9 cellular contexts compared by ENCODE assay signal in genomic region chr4:76738081-76738931, GRCh38.
A peak's percentile ranks its signal among the peaks of the same experiment; 100 is the strongest.
DNase-seq lines count a peak whose midpoint lies in the region; ATAC-seq and TF ChIP-seq lines count a peak whose summit lies in the region.
"Had no signal": no experiment of that assay in that cellular context is flagged by ENCODE, and none has a peak within 500 bp of the region (broad histone marks: within the 10 kb centered on the region; RNA-seq: fewer than 3 reads in every experiment).

No MANE protein-coding gene starts in this region.

- no peak overlapping the region for H3K9ac ChIP-seq in neural progenitor cell
- H3K9ac ChIP-seq: KMS-11 had no signal

- H3K4me2 ChIP-seq in neural progenitor cell, result no peak overlapping the region
- H3K4me2 ChIP-seq: KMS-11 had no signal

- H3K27me3 ChIP-seq in Caco-2 (replicated peaks; ENCODE audit: control insufficient read depth, insufficient read depth, low read length), result no peaks in the 10 kb centered on the region
- H3K27me3 ChIP-seq in neural progenitor cell, result no peaks in the 10 kb centered on the region

- H3K36me3 ChIP-seq in Caco-2 (ENCODE audit: control insufficient read depth, insufficient read depth, low read length) (peaks cover 3% of the 10 kb centered on the region), neural progenitor cell (no peaks in the 10 kb centered on the region)

- no peak overlapping the region for H2AFZ ChIP-seq in neural progenitor cell (replicated peaks)

- peak overlapping the region; percentile 15 for H3K27ac Mint-ChIP-seq in Caco-2 (ENCODE audit: unreplicated experiment)
- peak overlapping the region; percentile 3 for H3K27ac Mint-ChIP-seq in neural progenitor cell

- no TSS peak for BruUV-seq in Caco-2 (replicated peaks; lab: Mats Ljungman, UMichigan)

- H3K9me3 ChIP-seq in Caco-2 (no peaks in the 10 kb centered on the region), neural progenitor cell (ENCODE audit: low read depth) (no peaks in the 10 kb centered on the region)

- H3K4me1 Mint-ChIP-seq in Caco-2 (ENCODE audit: low read depth, unreplicated experiment) (no peaks in the 10 kb centered on the region), neural progenitor cell (peaks cover 33% of the 10 kb centered on the region)

- H3K4me3 Mint-ChIP-seq in Caco-2 (ENCODE audit: unreplicated experiment) (no peak overlapping the region), neural progenitor cell (no peak overlapping the region)

- H3F3A ChIP-seq in neural progenitor cell (ENCODE audit: low read depth), result no peaks in the 10 kb centered on the region

- no peak for TF ChIP-seq CTCF in Caco-2 (IDR thresholded peaks at IDR 0.05; ENCODE audit: insufficient read depth in 1 of 2, low read depth in 1 of 2, low read length in 1 of 2, severe bottlenecking in 1 of 2, unreplicated experiment in 1 of 2)
- no peak for TF ChIP-seq CTCF in neural progenitor cell (IDR thresholded peaks at IDR 0.05)

- no peak overlapping the region for H3K4me3 ChIP-seq in Caco-2 (ENCODE audit: low read depth, low read length)
- H3K4me3 ChIP-seq in neural progenitor cell, result no peak overlapping the region

- no peak overlapping the region for H3K27ac ChIP-seq in neural progenitor cell
- H3K27ac ChIP-seq: KMS-11 had no signal

- POLR2A ChIA-PET in Caco-2 (lab: Charles Lee), result no interaction called here

- H3K27me3 Mint-ChIP-seq in Caco-2 (ENCODE audit: insufficient read depth, unreplicated experiment) (no peaks in the 10 kb centered on the region), neural progenitor cell (ENCODE audit: insufficient read depth, low read depth) (no peaks in the 10 kb centered on the region)

- no peaks in the 10 kb centered on the region for H3K4me1 ChIP-seq in Caco-2
- H3K4me1 ChIP-seq in neural progenitor cell, result peaks cover 11% of the 10 kb centered on the region

- peaks cover 10% of the 10 kb centered on the region for H3K36me3 Mint-ChIP-seq in Caco-2 (ENCODE audit: insufficient read depth, unreplicated experiment)
- H3K36me3 Mint-ChIP-seq in neural progenitor cell, result peaks cover 45% of the 10 kb centered on the region

- peak; percentile 63 for ATAC-seq in HG02588 (IDR thresholded peaks at IDR 0.05; ENCODE audit: unreplicated experiment)

- peaks cover 15% of the 10 kb centered on the region for H4K20me1 ChIP-seq in neural progenitor cell (ENCODE audit: low read depth)

- H3K79me2 ChIP-seq in neural progenitor cell (ENCODE audit: low read depth), result no peaks in the 10 kb centered on the region

- CTCF ChIA-PET in Caco-2 (lab: Charles Lee), result interaction anchor here (0.6 kb wide), 2 partner anchors 13 to 335 kb away, joined by 3 to 6 read pairs; no protein-coding TSS in a partner anchor

- DNase-seq in Caco-2 (no peak), cerebellum (ENCODE audit: low spot score) (peak; percentile 79), neural progenitor cell (ENCODE audit: low spot score) (no peak), activated gamma-delta T cell treated with Interleukin-2 at 50 U/mL for 16 hours (no peak), NCI-H1436 (lab: John Stamatoyannopoulos, UW) (no peak), NCI-H82 (lab: John Stamatoyannopoulos, UW) (no peak), iPS-NIHi11 (ENCODE audit: low spot score) (no peak)

- H3K9me3 Mint-ChIP-seq in Caco-2 (ENCODE audit: unreplicated experiment) (no peaks in the 10 kb centered on the region), neural progenitor cell (no peaks in the 10 kb centered on the region)

- intact Hi-C loops in Caco-2 (cut with micrococcal nuclease; ENCODE audit: unreplicated experiment), result no loop called here
